1 cellular context compared by ENCODE assay signal in the genomic region with DNA sequence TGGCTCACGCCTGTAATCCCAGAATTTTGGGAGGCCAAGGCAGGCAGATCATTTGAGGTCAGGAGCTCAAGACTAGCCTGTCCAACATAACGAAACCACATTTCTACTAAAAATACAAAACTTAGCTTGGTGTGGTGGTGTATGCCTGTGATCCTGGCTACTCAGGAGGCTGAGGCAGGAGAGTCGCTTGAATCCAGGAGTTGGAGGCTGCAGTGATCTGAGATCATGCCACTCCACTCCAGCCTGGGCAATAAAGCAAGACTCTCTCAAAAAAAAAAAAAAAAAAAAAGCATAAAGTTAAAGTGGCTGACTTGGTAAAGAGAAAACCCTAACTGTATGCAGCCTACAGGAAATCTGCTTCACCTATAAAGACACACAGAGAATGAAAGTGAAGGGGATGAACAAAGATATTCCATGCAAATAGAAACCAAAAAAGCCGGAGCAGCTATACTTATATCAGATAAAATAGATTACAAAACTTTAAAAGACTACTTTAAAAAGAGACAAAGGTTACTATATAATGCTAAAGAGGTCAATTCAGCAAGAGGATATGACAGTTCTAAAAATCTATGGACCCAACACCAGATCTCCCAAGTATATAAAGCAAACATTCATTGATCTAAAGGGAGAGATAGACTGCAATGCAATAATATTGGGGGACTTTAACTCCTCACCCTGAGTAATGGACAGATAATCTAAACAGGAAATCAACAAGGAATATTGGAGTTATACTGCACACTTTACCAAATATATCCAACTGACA.
TF ChIP-seq lines count a peak whose summit lies in the region.

No MANE protein-coding gene starts in this region.

TF ChIP-seq in A549, 52 proteins besides CTCF, POLR2A, EP300 and RAD21:
- no peak for TF ChIP-seq MAFK (IDR thresholded peaks at IDR 0.05; ENCODE audit: partially characterized antibody)
- no peak for TF ChIP-seq FOSB (CRISPR knock-in tag; IDR thresholded peaks at IDR 0.05)
- no peak for TF ChIP-seq MAZ (IDR thresholded peaks at IDR 0.05; ENCODE audit: borderline replicate concordance, low read depth, low read length)
- TF ChIP-seq RFX5 (IDR thresholded peaks at IDR 0.05): no peak
- no peak for TF ChIP-seq ZNF302 (CRISPR knock-in tag; IDR thresholded peaks at IDR 0.05)
- no peak for TF ChIP-seq CEBPB (IDR thresholded peaks at IDR 0.05)
- no peak for TF ChIP-seq ZSCAN20 (CRISPR knock-in tag; IDR thresholded peaks at IDR 0.05)
- TF ChIP-seq HDAC2 (IDR thresholded peaks at IDR 0.05): no peak
- TF ChIP-seq NR3C1 (IDR thresholded peaks at IDR 0.05): no peak
- TF ChIP-seq RARB (CRISPR knock-in tag; IDR thresholded peaks at IDR 0.05): no peak
- TF ChIP-seq ZC3H11A (IDR thresholded peaks at IDR 0.05): no peak
- TF ChIP-seq SREBF2 (IDR thresholded peaks at IDR 0.05): no peak
- TF ChIP-seq BHLHE40 (IDR thresholded peaks at IDR 0.05; ENCODE audit: low read depth, low read length): no peak
- TF ChIP-seq, protein P1, sequence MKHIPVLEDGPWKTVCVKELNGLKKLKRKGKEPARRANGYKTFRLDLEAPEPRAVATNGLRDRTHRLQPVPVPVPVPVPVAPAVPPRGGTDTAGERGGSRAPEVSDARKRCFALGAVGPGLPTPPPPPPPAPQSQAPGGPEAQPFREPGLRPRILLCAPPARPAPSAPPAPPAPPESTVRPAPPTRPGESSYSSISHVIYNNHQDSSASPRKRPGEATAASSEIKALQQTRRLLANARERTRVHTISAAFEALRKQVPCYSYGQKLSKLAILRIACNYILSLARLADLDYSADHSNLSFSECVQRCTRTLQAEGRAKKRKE (CRISPR knock-in tag; IDR thresholded peaks at IDR 0.05; ENCODE audit: low read depth): no peak
- no peak for TF ChIP-seq CBX8 (IDR thresholded peaks at IDR 0.05)
- TF ChIP-seq PBX3 (IDR thresholded peaks at IDR 0.05): no peak
- no peak for TF ChIP-seq CHD2 (IDR thresholded peaks at IDR 0.05; ENCODE audit: low read length, partially characterized antibody)
- TF ChIP-seq HOXA7 (CRISPR knock-in tag; IDR thresholded peaks at IDR 0.05): no peak
- TF ChIP-seq E2F6 (IDR thresholded peaks at IDR 0.05; ENCODE audit: borderline replicate concordance, low read depth): no peak
